In genomic region chr6:168452685-168453377, GRCh38 we compare ENCODE assay signal across 1 cellular context.
TF ChIP-seq lines count a peak whose summit lies in the region.

No MANE protein-coding gene starts in this region.

TF ChIP-seq in HepG2, 621 proteins besides CTCF, POLR2A, EP300 and RAD21:
- TF ChIP-seq IRF2 (CRISPR knock-in tag; IDR thresholded peaks at IDR 0.05), result no peak
- 0 out of 2 replicates have a peak, but pooled peaks have one; percentile 20 for TF ChIP-seq CBX2 (IDR thresholded peaks at IDR 0.05; ENCODE audit: low read depth, low read length)
- TF ChIP-seq CBX2 (CRISPR knock-in tag; IDR thresholded peaks at IDR 0.05; ENCODE audit: low read depth), result no peak
TF ChIP-seq in HepG2: peak in this region for 1.
